In the genomic region with DNA sequence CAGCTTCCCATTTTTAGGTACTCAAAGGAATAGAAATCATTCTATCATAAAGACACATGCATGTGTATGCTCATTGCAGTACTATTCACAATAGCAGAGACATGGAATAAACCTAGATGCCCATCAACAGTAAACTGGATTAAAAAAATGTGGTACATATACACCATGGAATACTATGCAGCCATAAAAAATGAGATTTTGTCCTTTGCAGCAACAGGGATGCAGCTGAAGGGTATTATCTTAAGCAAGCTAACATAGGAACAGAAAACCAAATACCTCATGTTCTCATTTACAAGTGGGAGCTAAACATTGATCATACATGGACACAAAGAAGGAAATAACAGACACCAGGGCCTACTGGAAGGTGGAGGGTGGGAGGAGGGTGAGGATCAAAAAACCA, we compare ENCODE assay signal across 32 cellular contexts. TPM values are rescaled to one million over a fixed set of nuclear protein-coding genes. Genes with fewer than 3 reads are reported as not detected.
"Had no signal": no experiment of that assay in that cellular context is flagged by ENCODE, and none has a peak within 500 bp of the region (broad histone marks: within the 10 kb centered on the region; RNA-seq: fewer than 3 reads in every experiment).

No MANE protein-coding gene starts in this region.

- DNase-seq: colonic mucosa; cortex of kidney; dermis blood vessel endothelial cell; dorsolateral prefrontal cortex; effector CD4-positive, alpha-beta T cell; effector CD8-positive, alpha-beta T cell; effector memory CD4-positive, alpha-beta T cell; effector memory CD8-positive, alpha-beta T cell; endodermal cell; erythroblast; esophagus squamous epithelium; foreskin fibroblast; foreskin keratinocyte; foreskin melanocyte; gastrocnemius medialis; glutamatergic neuron; head of caudate nucleus; heart left ventricle; heart right ventricle had no signal

- H3K36me3 ChIP-seq: colonic mucosa, esophagus muscularis mucosa, esophagus squamous epithelium, gastrocnemius medialis, gastroesophageal sphincter, heart left ventricle, heart right ventricle had no signal

- H3K4me1 ChIP-seq: colonic mucosa, esophagus squamous epithelium, foreskin keratinocyte, gastrocnemius medialis, heart left ventricle, heart right ventricle had no signal

- H3K27ac Mint-ChIP-seq: dendritic cell treated with granulocyte-macrophage colony-stimulating factor and Interleukin-4, amounts not matched to agents 40 ng/mL and 50 ng/mL, for 4 days; effector memory CD8-positive, alpha-beta T cell; endodermal cell had no signal

- H3K4me1 Mint-ChIP-seq: endodermal cell had no signal

- H3K27me3 ChIP-seq: colonic mucosa, esophagus muscularis mucosa, esophagus squamous epithelium, foreskin keratinocyte, gastrocnemius medialis, gastroesophageal sphincter had no signal

- H3K27ac ChIP-seq: colonic mucosa, coronary artery, dorsolateral prefrontal cortex, epithelial cell of prostate, esophagus muscularis mucosa, esophagus squamous epithelium, foreskin keratinocyte, gastrocnemius medialis, gastroesophageal sphincter, heart left ventricle, heart right ventricle had no signal

- H3K9me3 ChIP-seq: colonic mucosa, esophagus muscularis mucosa, esophagus squamous epithelium, gastrocnemius medialis, gastroesophageal sphincter had no signal

- H3K9me3 Mint-ChIP-seq: effector memory CD8-positive, alpha-beta T cell had no signal

- H3K27me3 Mint-ChIP-seq: dendritic cell treated with granulocyte-macrophage colony-stimulating factor and Interleukin-4, amounts not matched to agents 40 ng/mL and 50 ng/mL, for 4 days had no signal

- H3K4me3 ChIP-seq: colonic mucosa, coronary artery, dorsolateral prefrontal cortex, esophagus muscularis mucosa, esophagus squamous epithelium, gastrocnemius medialis, gastroesophageal sphincter, heart left ventricle, heart right ventricle had no signal

- H3K4me3 Mint-ChIP-seq: dendritic cell treated with granulocyte-macrophage colony-stimulating factor and Interleukin-4, amounts not matched to agents 40 ng/mL and 50 ng/mL, for 4 days; effector memory CD8-positive, alpha-beta T cell; endodermal cell had no signal

- FAIRE-seq: colon, endometrium, endothelial cell of umbilical vein, frontal cortex had no signal

- ATAC-seq: effector memory CD8-positive, alpha-beta T cell; esophagus mucosa; foreskin keratinocyte; gastrocnemius medialis; gastroesophageal sphincter; heart left ventricle; heart right ventricle had no signal

RNA-seq across cellular contexts. Expression of gene COL6A5, which starts 33.1 kb away (rescaled TPM):
- total RNA-seq: dermis blood vessel endothelial cell, dermis microvascular lymphatic vessel endothelial cell, endothelial cell of umbilical vein, epithelial cell of proximal tubule, esophagus muscularis mucosa, foreskin keratinocyte, gastrocnemius medialis, glomerular endothelial cell, heart right ventricle had no signal
- polyA plus RNA-seq: endothelial cell of umbilical vein, foreskin keratinocyte, heart left ventricle, heart right ventricle had no signal
